11 cellular contexts compared by ENCODE assay signal in the genomic region with DNA sequence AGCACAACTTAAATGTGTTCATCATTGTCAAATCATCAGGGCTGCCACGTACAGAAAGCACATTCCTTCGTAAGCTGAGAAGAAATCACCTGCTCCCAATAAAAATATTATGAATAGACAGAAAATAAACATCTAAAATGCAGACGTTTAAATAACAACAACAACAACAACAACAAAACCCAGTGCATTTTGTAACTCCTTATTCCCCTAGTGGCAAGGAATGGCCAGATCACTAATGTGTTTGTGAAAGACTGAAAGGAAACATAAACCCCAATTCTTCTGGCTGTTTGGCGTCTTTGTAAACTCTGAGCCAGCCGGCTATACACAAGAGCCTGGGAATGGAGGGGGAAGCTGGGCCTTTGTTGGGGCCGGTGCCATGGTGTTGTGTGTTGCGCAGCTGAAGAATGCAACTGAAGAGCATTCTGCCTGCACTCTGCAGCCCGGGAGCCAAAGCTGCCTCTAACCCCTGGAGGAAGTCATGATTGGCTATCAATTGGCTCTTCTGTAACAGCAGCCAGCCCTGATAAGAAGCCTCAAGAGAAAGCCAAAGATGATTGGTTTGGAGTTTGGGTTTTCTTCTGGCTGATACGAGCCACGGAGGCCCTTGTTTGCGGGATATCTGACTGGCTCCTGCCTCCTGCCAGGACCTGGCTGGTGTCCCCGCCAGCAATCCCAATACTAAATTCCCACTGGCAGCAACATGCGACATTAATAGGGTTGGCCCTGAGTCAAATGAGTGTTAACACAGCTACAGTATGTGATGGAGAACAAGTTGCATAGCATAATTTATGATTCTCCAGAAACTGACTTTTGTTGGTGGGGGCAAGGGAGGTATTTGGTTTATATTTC.
DNase-seq lines count a peak whose midpoint lies in the region; ATAC-seq lines count a peak whose summit lies in the region.
"Had no signal": no experiment of that assay in that cellular context is flagged by ENCODE, and none has a peak within 500 bp of the region (broad histone marks: within the 10 kb centered on the region; RNA-seq: fewer than 3 reads in every experiment).

No MANE protein-coding gene starts in this region.

- H3K27me3 ChIP-seq in right cardiac atrium (ENCODE audit: control insufficient read depth, insufficient read depth), result no peaks in the 10 kb centered on the region

- peak; percentile 51 for DNase-seq in Ammon's horn (ENCODE audit: low spot score)
- DNase-seq in anterior cingulate cortex (lab: John Stamatoyannopoulos, UW), result peak in 43 of 58 donors; percentile 0 to 66 (median 11)
- DNase-seq in right cardiac atrium, result peak; percentile 40 to 88 (median 86)
- DNase-seq in nucleus accumbens (lab: John Stamatoyannopoulos, UW), result peak in 33 of 56 donors; percentile 0 to 54 (median 4)
- no peak for DNase-seq in NCI-H1417 (lab: John Stamatoyannopoulos, UW)
- DNase-seq in NCI-H2029 (lab: John Stamatoyannopoulos, UW), result no peak
- DNase-seq: activated CD4-positive, alpha-beta T cell treated with anti-CD3 and anti-CD28 coated beads for 48 hours; DMS79 treated with DMSO at 0.1 percent for 48 hours; NCI-H2171 treated with DMSO at 0.1 percent for 48 hours had no signal

- H3K4me3 ChIP-seq in right cardiac atrium (ENCODE audit: low read length), result no peak overlapping the region

- H3K27ac ChIP-seq in right cardiac atrium (ENCODE audit: low read length), result no peak overlapping the region

- WGBS in right cardiac atrium, result 21% methylated on average over 13 of the region's 13 CpGs

- no peaks in the 10 kb centered on the region for H3K9me3 ChIP-seq in right cardiac atrium (ENCODE audit: control insufficient read depth, low read length)

- intact Hi-C loops in right cardiac atrium (cut with DNase I), result no loop called here

- ATAC-seq in right cardiac atrium, result peak; percentile 81 to 98
- ATAC-seq in HG02981 (IDR thresholded peaks at IDR 0.05; ENCODE audit: unreplicated experiment), result no peak
- no peak for ATAC-seq in GM18517 (IDR thresholded peaks at IDR 0.05; ENCODE audit: unreplicated experiment)

- H3K4me1 ChIP-seq in right cardiac atrium (ENCODE audit: control insufficient read depth, insufficient read depth, low read length), result no peaks in the 10 kb centered on the region

Comparison
In these comparisons a context has a peak if more than half of its experiments do, and no peak if none do; other contexts are left out.
1. DNase-seq: peak in Ammon's horn (single experiment), anterior cingulate cortex (43 of 58), right cardiac atrium (3 of 3) and nucleus accumbens (33 of 56); none in NCI-H1417 (0 of 3) and NCI-H2029 (single experiment).
2. ATAC-seq: peak in right cardiac atrium (2 of 2); none in HG02981 (single experiment) and GM18517 (single experiment).